In the genomic region with DNA sequence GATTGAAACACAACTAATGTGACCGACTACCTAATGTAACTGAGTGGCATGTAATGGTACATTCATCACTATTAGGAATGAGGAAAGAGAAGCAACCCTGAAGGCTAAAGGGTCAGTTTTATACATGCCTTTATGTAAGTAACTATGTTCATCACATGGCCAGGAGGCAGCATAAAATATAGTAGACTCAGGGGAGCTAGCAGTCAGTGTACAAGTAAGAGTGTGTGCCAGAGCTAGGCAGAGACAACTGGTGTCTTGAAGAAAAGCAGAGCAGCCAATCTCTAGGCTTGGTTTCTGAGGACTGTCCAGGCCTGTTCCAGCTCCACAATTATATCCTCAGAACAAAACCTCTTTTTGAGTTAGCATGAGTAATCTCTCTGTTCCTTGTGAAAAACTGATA, we compare ENCODE assay signal across 10 cellular contexts. TPM values are rescaled to one million over a fixed set of nuclear protein-coding genes. Genes with fewer than 3 reads are reported as not detected.
DNase-seq lines count a peak whose midpoint lies in the region; ATAC-seq and TF ChIP-seq lines count a peak whose summit lies in the region.
"Had no signal": no experiment of that assay in that cellular context is flagged by ENCODE, and none has a peak within 500 bp of the region (broad histone marks: within the 10 kb centered on the region; RNA-seq: fewer than 3 reads in every experiment).

No MANE protein-coding gene starts in this region.

- intact Hi-C loops in left lung (cut with DNase I), result no loop called here

- no peaks in the 10 kb centered on the region for H3K9me3 ChIP-seq in left lung

- no peaks in the 10 kb centered on the region for H3K9me3 Mint-ChIP-seq in activated CD8-positive, alpha-beta memory T cell treated with anti-CD3 and anti-CD28 coated beads, Interleukin-2, amount 10 ng/mL, durations not matched to agents 7 days and 5 days (ENCODE audit: low read depth)

- H3K36me3 Mint-ChIP-seq in activated CD8-positive, alpha-beta memory T cell treated with anti-CD3 and anti-CD28 coated beads, Interleukin-2, amount 10 ng/mL, durations not matched to agents 7 days and 5 days, result peaks cover 34% of the 10 kb centered on the region

- peak; percentile 75 for ATAC-seq in activated CD8-positive, alpha-beta memory T cell treated with anti-CD3 and anti-CD28 coated beads, Interleukin-2, amount 10 ng/mL, durations not matched to agents 7 days and 5 days
- peak; percentile 43 for ATAC-seq in left lung
- no peak for ATAC-seq in HG02884 (IDR thresholded peaks at IDR 0.05; ENCODE audit: unreplicated experiment)

- H3K4me1 Mint-ChIP-seq in activated CD8-positive, alpha-beta memory T cell treated with anti-CD3 and anti-CD28 coated beads, Interleukin-2, amount 10 ng/mL, durations not matched to agents 7 days and 5 days, result peaks cover 69% of the 10 kb centered on the region

- in situ Hi-C loops in brain microvascular endothelial cell (cut with HindIII; ENCODE audit: low pct_ligation_motif_present, low sequenced_read_pairs), result no loop called here

- H3K27me3 ChIP-seq in left lung (no peaks in the 10 kb centered on the region), brain microvascular endothelial cell (replicated peaks) (no peaks in the 10 kb centered on the region)

- H3K36me3 ChIP-seq in left lung (peaks cover 0 to 5% of the 10 kb centered on the region in 2 donors), brain microvascular endothelial cell (replicated peaks) (no peaks in the 10 kb centered on the region)

- no peak overlapping the region for H3K4me3 ChIP-seq in left lung
- no peak overlapping the region for H3K4me3 ChIP-seq in brain microvascular endothelial cell (ENCODE audit: low read depth, low read length)

- H3K27ac Mint-ChIP-seq in activated CD8-positive, alpha-beta memory T cell treated with anti-CD3 and anti-CD28 coated beads, Interleukin-2, amount 10 ng/mL, durations not matched to agents 7 days and 5 days, result peak overlapping the region; percentile 76
- H3K27ac Mint-ChIP-seq: naive B cell had no signal

- TF ChIP-seq CTCF in left lung (IDR thresholded peaks at IDR 0.05) (no peak), brain microvascular endothelial cell (IDR thresholded peaks at IDR 0.05; ENCODE audit: low read depth, low read length, missing control alignments) (no peak)

- CTCF ChIA-PET in activated CD8-positive, alpha-beta memory T cell treated with anti-CD3 and anti-CD28 coated beads, Interleukin-2, amount 10 ng/mL, durations not matched to agents 7 days and 5 days (lab: Charles Lee), result no interaction called here

- H3K27ac ChIP-seq in caudate nucleus (ENCODE audit: low read depth, low read length), result peak overlapping the region; percentile 4
- peak overlapping the region in 1 of 2 donors; percentile 42 for H3K27ac ChIP-seq in left lung
- no peak overlapping the region for H3K27ac ChIP-seq in brain microvascular endothelial cell

- no peak for DNase-seq in activated CD8-positive, alpha-beta memory T cell treated with anti-CD3 and anti-CD28 coated beads, Interleukin-2, amount 10 ng/mL, durations not matched to agents 7 days and 5 days
- no peak for DNase-seq in activated CD8-positive, alpha-beta memory T cell treated with anti-CD3 and anti-CD28 coated beads, Interleukin-2, amount 50 U/mL, for 4 hours
- DNase-seq in caudate nucleus (lab: John Stamatoyannopoulos, UW) (peak in 10 of 61 donors; percentile 5 to 27 (median 18)), left lung (no peak), superior temporal gyrus (ENCODE audit: extremely low spot score) (peak; percentile 68), islet precursor cell (no peak), brain microvascular endothelial cell (no peak)
- DNase-seq: H7, naive B cell had no signal

- H3K4me3 Mint-ChIP-seq in activated CD8-positive, alpha-beta memory T cell treated with anti-CD3 and anti-CD28 coated beads, Interleukin-2, amount 10 ng/mL, durations not matched to agents 7 days and 5 days, result peak overlapping the region; percentile 19

- peaks cover 0 to 52% of the 10 kb centered on the region in 2 donors for H3K4me1 ChIP-seq in left lung

- no peaks in the 10 kb centered on the region for H3K27me3 Mint-ChIP-seq in activated CD8-positive, alpha-beta memory T cell treated with anti-CD3 and anti-CD28 coated beads, Interleukin-2, amount 10 ng/mL, durations not matched to agents 7 days and 5 days

RNA-seq across cellular contexts. Expression of a gene that starts 18.1 kb away (rescaled TPM):
- total RNA-seq in activated CD8-positive, alpha-beta memory T cell treated with anti-CD3 and anti-CD28 coated beads, Interleukin-2, amount 10 ng/mL, durations not matched to agents 7 days and 5 days, result 100 to 1,000 TPM; 156 to 166 TPM
- total RNA-seq in left lung, result 100 to 1,000 TPM; 131 to 143 TPM
